ENCODE assay signal across 8 cellular contexts in genomic region chr16:3364774-3365427, GRCh38. TPM values are rescaled to one million over a fixed set of nuclear protein-coding genes. Genes with fewer than 3 reads are reported as not detected.
A peak's percentile ranks its signal among the peaks of the same experiment; 100 is the strongest.
DNase-seq lines count a peak whose midpoint lies in the region; ATAC-seq and TF ChIP-seq lines count a peak whose summit lies in the region.

No MANE protein-coding gene starts in this region.

- H3K27me3 Mint-ChIP-seq in IgD-negative memory B cell: peaks cover 12% of the 10 kb centered on the region

- H3K4me3 ChIP-seq in ascending aorta: peak overlapping the region; percentile 57 to 61
- peak overlapping the region; percentile 36 to 68 (median 40) for H3K4me3 ChIP-seq in spleen

- peaks cover 11 to 34% (median 11%) of the 10 kb centered on the region in 3 donors for H3K9me3 Mint-ChIP-seq in IgD-negative memory B cell

- DNase-seq in T-helper 9 cell (peak; percentile 61), ascending aorta (ENCODE audit: low spot score in 2 of 2) (peak; percentile 39 to 81), hypothalamus (lab: John Stamatoyannopoulos, UW) (peak; percentile 19 to 95 (median 86)), spleen (peak; percentile 92)

- H3K4me1 Mint-ChIP-seq in IgD-negative memory B cell: peaks cover 0 to 5% (median 2%) of the 10 kb centered on the region in 3 donors

- TF ChIP-seq POLR2A in GM18505 (IDR thresholded peaks at IDR 0.05; ENCODE audit: borderline replicate concordance, extremely low read depth, insufficient read depth, insufficient read length) (peak; percentile 41), spleen (IDR thresholded peaks at IDR 0.05) (no peak)

- 8 to 35% (median 17%) methylated on average over 40 to 42 of the region's 42 CpGs for WGBS in spleen, 5 donors

- H3K36me3 ChIP-seq in ascending aorta (no peaks in the 10 kb centered on the region), spleen (no peaks in the 10 kb centered on the region)

- H3K4me3 Mint-ChIP-seq in IgD-negative memory B cell: peak overlapping the region; percentile 76 to 95 (median 84)

- no peak for TF ChIP-seq CTCF in ascending aorta (IDR thresholded peaks at IDR 0.05)
- TF ChIP-seq CTCF in spleen (IDR thresholded peaks at IDR 0.05 in 8 of 11, conservative IDR thresholded peaks at IDR 0.05 in 3 of 11): no peak

- H3K9me3 ChIP-seq in ascending aorta (peaks cover 2 to 32% of the 10 kb centered on the region in 2 donors), spleen (peaks cover 0 to 26% (median 5%) of the 10 kb centered on the region in 8 donors)

- peaks cover 10% of the 10 kb centered on the region for H3K36me3 Mint-ChIP-seq in IgD-negative memory B cell

- H3K27me3 ChIP-seq in ascending aorta (no peaks in the 10 kb centered on the region), spleen (replicated peaks in 1 of 7) (peaks cover 0 to 29% (median 0%) of the 10 kb centered on the region in 7 donors)

- H3K27ac Mint-ChIP-seq in IgD-negative memory B cell: peak overlapping the region; percentile 64 to 93 (median 69)

- H3K4me1 ChIP-seq in ascending aorta (no peaks in the 10 kb centered on the region), spleen (peaks cover 0 to 7% (median 2%) of the 10 kb centered on the region in 6 donors)

- H3K27ac ChIP-seq in ascending aorta (peak overlapping the region; percentile 55 to 76), spleen (peak overlapping the region; percentile 67 to 86 (median 83))

- ATAC-seq in GM18505 (IDR thresholded peaks at IDR 0.05; ENCODE audit: unreplicated experiment) (no peak), HG03280 (IDR thresholded peaks at IDR 0.05; ENCODE audit: unreplicated experiment) (no peak), HG02970 (IDR thresholded peaks at IDR 0.05; ENCODE audit: low FRiP score, unreplicated experiment) (no peak)

- intact Hi-C loops in ascending aorta (cut with DNase I) (no loop called here), spleen (cut with DNase I; ENCODE audit: low total_unique reads) (no loop called here)

RNA-seq across cellular contexts. Expression of gene OR2C1, which starts 9.2 kb away (rescaled TPM):
- not detected for polyA plus RNA-seq in IgD-negative memory B cell
- total RNA-seq in ascending aorta: not detected
- total RNA-seq in spleen: under 1 TPM in 3 of 7 donors, not detected in 4; 0.33 to 0.60 (median 0.37) TPM
- polyA plus RNA-seq in spleen: under 1 TPM in 2 of 3 donors, not detected in 1; 0.08 to 0.22 TPM

RNA-seq across cellular contexts. Expression of gene ZSCAN32, which starts 35.9 kb away (rescaled TPM):
- 16.9 TPM for polyA plus RNA-seq in IgD-negative memory B cell
- 4.2 TPM for total RNA-seq in ascending aorta
- total RNA-seq in spleen: 10 to 100 TPM; 11.4 to 20.7 (median 17.4) TPM
- 1 to 10 TPM; 8.5 to 9.8 (median 9.7) TPM for polyA plus RNA-seq in spleen

RNA-seq across cellular contexts. Expression of gene ZNF174, which starts 36.1 kb away (rescaled TPM):
- polyA plus RNA-seq in IgD-negative memory B cell (15.5 TPM), spleen (1 to 10 TPM; 3.0 to 5.9 (median 5.6) TPM)
- total RNA-seq in ascending aorta (16.0 TPM), spleen (10 to 100 TPM in 5 of 7 donors, 1 to 10 TPM in 2; 8.1 to 16.1 (median 12.5) TPM)

RNA-seq across cellular contexts. Expression of gene ZNF75A, which starts 59.6 kb away (rescaled TPM):
- polyA plus RNA-seq in IgD-negative memory B cell (27.1 TPM), spleen (10 to 100 TPM; 17.1 to 30.1 (median 24.2) TPM)
- total RNA-seq in ascending aorta (8.3 TPM), spleen (10 to 100 TPM; 29.7 to 48.2 (median 42.5) TPM)

RNA-seq across cellular contexts. Expression of gene TIGD7, which starts 59.7 kb away (rescaled TPM):
- polyA plus RNA-seq in IgD-negative memory B cell (4.4 TPM), spleen (1 to 10 TPM; 3.6 to 3.8 (median 3.7) TPM)
- total RNA-seq in ascending aorta (1.6 TPM), spleen (10 to 100 TPM in 2 of 7 donors, 1 to 10 TPM in 5; 5.8 to 12.0 (median 9.2) TPM)
